16 cellular contexts compared by ENCODE assay signal in the genomic region with DNA sequence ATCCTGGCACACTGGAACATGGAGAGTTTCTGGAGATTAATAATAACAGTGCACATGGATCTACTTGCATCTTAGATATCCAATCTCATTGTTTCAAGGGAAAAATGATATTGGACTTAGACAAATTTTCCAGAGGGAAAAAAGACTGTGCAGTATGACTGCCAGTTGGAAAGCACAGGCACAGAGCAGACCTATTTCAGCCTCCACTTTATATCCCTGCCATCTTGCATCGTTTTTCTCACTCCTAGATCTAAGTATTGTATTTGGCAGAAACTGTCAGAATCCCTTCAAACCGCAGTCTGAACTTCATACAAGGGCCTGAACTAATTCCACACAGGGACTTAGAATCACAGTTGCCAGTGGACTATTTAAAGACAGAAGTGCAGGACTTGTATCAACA.
DNase-seq lines count a peak whose midpoint lies in the region; ATAC-seq and TF ChIP-seq lines count a peak whose summit lies in the region.
"Had no signal": no experiment of that assay in that cellular context is flagged by ENCODE, and none has a peak within 500 bp of the region (broad histone marks: within the 10 kb centered on the region; RNA-seq: fewer than 3 reads in every experiment).

No MANE protein-coding gene starts in this region.

- peak overlapping the region; percentile 95 for H3K27ac Mint-ChIP-seq in nephron progenitor cell
- H3K27ac Mint-ChIP-seq: activated naive CD8-positive, alpha-beta T cell treated with anti-CD3 and anti-CD28 coated beads, Interleukin-2, amount 10 ng/mL, durations not matched to agents 7 days and 5 days; CD8-positive, alpha-beta memory T cell had no signal

- peaks cover 4% of the 10 kb centered on the region for H3K36me3 Mint-ChIP-seq in nephron progenitor cell (ENCODE audit: low read depth)
- H3K36me3 Mint-ChIP-seq: activated naive CD8-positive, alpha-beta T cell treated with anti-CD3 and anti-CD28 coated beads, Interleukin-2, amount 10 ng/mL, durations not matched to agents 7 days and 5 days; CD8-positive, alpha-beta memory T cell had no signal

- 3 to 11% methylated on average over 2 of the region's 2 CpGs for WGBS in thyroid gland, 2 donors

- H3K9ac ChIP-seq in HUES6 (ENCODE audit: low read length): peak overlapping the region; percentile 44

- H3K27ac ChIP-seq in HUES6 (ENCODE audit: low read depth, low read length): peak overlapping the region; percentile 50
- H3K27ac ChIP-seq in brain microvascular endothelial cell: peak overlapping the region; percentile 56
- H3K27ac ChIP-seq in thyroid gland: peak overlapping the region; percentile 66 to 79 (median 72)
- no peak overlapping the region for H3K27ac ChIP-seq in foreskin keratinocyte
- H3K27ac ChIP-seq: neutrophil had no signal

- H3K9me3 Mint-ChIP-seq in nephron progenitor cell: peaks cover 4% of the 10 kb centered on the region
- H3K9me3 Mint-ChIP-seq: activated naive CD8-positive, alpha-beta T cell treated with anti-CD3 and anti-CD28 coated beads, Interleukin-2, amount 10 ng/mL, durations not matched to agents 7 days and 5 days; CD8-positive, alpha-beta memory T cell had no signal

- TF ChIP-seq POLR2A in thyroid gland (IDR thresholded peaks at IDR 0.05): no peak

- in situ Hi-C loops in brain microvascular endothelial cell (cut with HindIII; ENCODE audit: low pct_ligation_motif_present, low sequenced_read_pairs): no loop called here

- no peaks in the 10 kb centered on the region for H3K27me3 ChIP-seq in HUES6 (ENCODE audit: control insufficient read depth, insufficient read depth, low read length)
- no peaks in the 10 kb centered on the region for H3K27me3 ChIP-seq in brain microvascular endothelial cell (replicated peaks)
- no peaks in the 10 kb centered on the region for H3K27me3 ChIP-seq in thyroid gland
- H3K27me3 ChIP-seq in foreskin keratinocyte: no peaks in the 10 kb centered on the region
- H3K27me3 ChIP-seq: neutrophil had no signal

- H3K36me3 ChIP-seq in HUES6 (ENCODE audit: control insufficient read depth, insufficient read depth, low read length) (no peaks in the 10 kb centered on the region), brain microvascular endothelial cell (replicated peaks) (no peaks in the 10 kb centered on the region), thyroid gland (no peaks in the 10 kb centered on the region)
- H3K36me3 ChIP-seq: neutrophil had no signal

- no peak overlapping the region for H3K4me3 Mint-ChIP-seq in nephron progenitor cell
- H3K4me3 Mint-ChIP-seq: activated naive CD8-positive, alpha-beta T cell treated with anti-CD3 and anti-CD28 coated beads, Interleukin-2, amount 10 ng/mL, durations not matched to agents 7 days and 5 days; CD8-positive, alpha-beta memory T cell had no signal

- intact Hi-C loops in thyroid gland (cut with DNase I): no loop called here

- no peak for ATAC-seq in foreskin keratinocyte
- ATAC-seq: activated CD4-positive, CD25-positive, alpha-beta regulatory T cell treated with anti-CD3 and anti-CD28 coated beads, Interleukin-2, amount 50 U/mL, for 24 hours had no signal

- H3K9me3 ChIP-seq in HUES6 (ENCODE audit: control insufficient read depth, insufficient read depth, low read depth, low read length) (no peaks in the 10 kb centered on the region), thyroid gland (no peaks in the 10 kb centered on the region)
- H3K9me3 ChIP-seq: neutrophil had no signal

- peaks cover 5% of the 10 kb centered on the region for H3K27me3 Mint-ChIP-seq in nephron progenitor cell (ENCODE audit: low read depth, poor library complexity)

- H3K4me3 ChIP-seq in HUES6 (ENCODE audit: low read depth, low read length): peak overlapping the region; percentile 3; the same call in 1 of the 2 replicates
- H3K4me3 ChIP-seq in brain microvascular endothelial cell (ENCODE audit: low read depth, low read length): no peak overlapping the region
- H3K4me3 ChIP-seq in thyroid gland (replicated peaks in 1 of 3): no peak overlapping the region

- DNase-seq in brain microvascular endothelial cell: no peak
- DNase-seq in nephron progenitor cell: no peak
- DNase-seq in thyroid gland: no peak
- no peak for DNase-seq in anterior cingulate cortex (lab: John Stamatoyannopoulos, UW)
- no peak for DNase-seq in superior temporal gyrus (ENCODE audit: extremely low spot score)
- no peak for DNase-seq in foreskin keratinocyte
- DNase-seq: activated naive CD8-positive, alpha-beta T cell treated with anti-CD3 and anti-CD28 coated beads, Interleukin-2, amount 10 ng/mL, durations not matched to agents 7 days and 5 days; CD8-positive, alpha-beta memory T cell; cerebellar nuclear complex; KBM-7; NCI-H1417 treated with DMSO at 0.1 percent for 48 hours; NCI-H446; T-helper 1 cell had no signal

- no peak for TF ChIP-seq CTCF in brain microvascular endothelial cell (IDR thresholded peaks at IDR 0.05; ENCODE audit: low read depth, low read length, missing control alignments)
- TF ChIP-seq CTCF in nephron progenitor cell (IDR thresholded peaks at IDR 0.05): no peak
- no peak for TF ChIP-seq CTCF in thyroid gland (IDR thresholded peaks at IDR 0.05)
- no peak for TF ChIP-seq CTCF in foreskin keratinocyte (conservative IDR thresholded peaks at IDR 0.05)

- peaks cover 59% of the 10 kb centered on the region for H3K4me1 Mint-ChIP-seq in nephron progenitor cell
- H3K4me1 Mint-ChIP-seq: activated naive CD8-positive, alpha-beta T cell treated with anti-CD3 and anti-CD28 coated beads, Interleukin-2, amount 10 ng/mL, durations not matched to agents 7 days and 5 days; CD8-positive, alpha-beta memory T cell had no signal

- H3K4me1 ChIP-seq in HUES6 (ENCODE audit: control insufficient read depth, insufficient read depth, low read length) (peaks cover 34% of the 10 kb centered on the region), thyroid gland (peaks cover 41 to 58% of the 10 kb centered on the region in 2 donors), foreskin keratinocyte (no peaks in the 10 kb centered on the region)
